17 cellular contexts compared by ENCODE assay signal in the genomic region with DNA sequence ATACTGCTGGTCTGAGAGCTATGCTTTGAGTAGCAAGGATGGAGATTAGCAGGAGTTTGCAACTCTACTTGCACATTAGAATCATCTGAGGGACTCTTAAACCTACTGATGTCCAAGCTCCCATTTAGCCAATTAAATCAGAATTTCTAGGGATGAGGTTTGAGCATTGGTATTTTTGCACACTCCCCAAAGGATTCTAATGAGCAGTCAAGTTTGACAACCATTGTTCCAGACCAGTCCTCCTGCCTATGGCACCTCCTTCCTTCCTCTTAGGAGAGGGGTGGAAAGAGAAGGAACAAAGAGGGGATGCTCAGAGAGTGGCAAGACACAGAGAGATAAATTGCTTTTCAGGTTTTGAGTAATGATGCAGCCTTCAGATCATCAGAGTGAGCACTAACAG.
"Had no signal": no experiment of that assay in that cellular context is flagged by ENCODE, and none has a peak within 500 bp of the region (broad histone marks: within the 10 kb centered on the region; RNA-seq: fewer than 3 reads in every experiment).

No MANE protein-coding gene starts in this region.

- H3K4me1 Mint-ChIP-seq: immature natural killer cell; naive B cell; stimulated activated naive B cell treated with anti-CD40 and anti-IgM and Interleukin-4, amounts not matched to agents 10 μg/mL and 1 μg/mL and 100 μg/mL, for 72 hours had no signal

- H3K27me3 Mint-ChIP-seq: stimulated activated naive B cell treated with anti-CD40 and anti-IgM and Interleukin-4, amounts not matched to agents 10 μg/mL and 1 μg/mL and 100 μg/mL, for 72 hours had no signal

- H3K4me1 ChIP-seq: colonic mucosa had no signal

- H3K4me3 ChIP-seq: colonic mucosa, gastrocnemius medialis, psoas muscle, sigmoid colon, skin epidermis had no signal

- H3K36me3 ChIP-seq: colonic mucosa, gastrocnemius medialis, neutrophil, sigmoid colon had no signal

- H3K9me3 ChIP-seq: colonic mucosa, gastrocnemius medialis, neutrophil, psoas muscle, sigmoid colon had no signal

- H3K36me3 Mint-ChIP-seq: immature natural killer cell; naive B cell; stimulated activated naive B cell treated with anti-CD40 and anti-IgM and Interleukin-4, amounts not matched to agents 10 μg/mL and 1 μg/mL and 100 μg/mL, for 72 hours; type B pancreatic cell had no signal

- ATAC-seq: left colon; stimulated activated naive B cell treated with anti-CD40 and anti-IgM and Interleukin-4, amounts not matched to agents 10 μg/mL and 1 μg/mL and 100 μg/mL, for 72 hours had no signal

- H3K4me3 Mint-ChIP-seq: immature natural killer cell; naive B cell; nephron; stimulated activated naive B cell treated with anti-CD40 and anti-IgM and Interleukin-4, amounts not matched to agents 10 μg/mL and 1 μg/mL and 100 μg/mL, for 72 hours; type B pancreatic cell had no signal

- H3K27me3 ChIP-seq: colonic mucosa, gastrocnemius medialis, sigmoid colon had no signal

- DNase-seq: colonic mucosa; effector CD4-positive, alpha-beta T cell; gastrocnemius medialis; glutamatergic neuron; immature natural killer cell; left colon; mesendoderm; naive B cell; psoas muscle; sigmoid colon; stimulated activated CD4-positive, alpha-beta T cell treated with anti-CD3 and anti-CD28 coated beads, Interleukin-2, amount 100 ng/mL, for 24 hours; stimulated activated CD4-positive, alpha-beta T cell treated with anti-CD3 and anti-CD28 coated beads, Interleukin-4, amount 100 ng/mL, for 4 hours; stimulated activated naive B cell treated with anti-CD40 and anti-IgM and Interleukin-4, amounts not matched to agents 10 μg/mL and 1 μg/mL and 100 μg/mL, for 72 hours had no signal

- H3K27ac ChIP-seq: colonic mucosa, neutrophil, psoas muscle had no signal

- H3K9me3 Mint-ChIP-seq: immature natural killer cell, naive B cell, nephron, type B pancreatic cell had no signal

- H3K27ac Mint-ChIP-seq: immature natural killer cell; naive B cell; stimulated activated naive B cell treated with anti-CD40 and anti-IgM and Interleukin-4, amounts not matched to agents 10 μg/mL and 1 μg/mL and 100 μg/mL, for 72 hours; type B pancreatic cell had no signal
